ENCODE assay signal across 8 cellular contexts in genomic region chr14:67360469-67361206, GRCh38. TPM values are rescaled to one million over a fixed set of nuclear protein-coding genes. Genes with fewer than 3 reads are reported as not detected.
DNase-seq lines count a peak whose midpoint lies in the region; ATAC-seq and TF ChIP-seq lines count a peak whose summit lies in the region.

No MANE protein-coding gene starts in this region.

- H3K4me3 ChIP-seq in right cardiac atrium (ENCODE audit: low read length) (peak overlapping the region; percentile 75), spleen (peak overlapping the region; percentile 71 to 96 (median 88))

- peak overlapping the region; percentile 88 for H3K27ac ChIP-seq in right cardiac atrium (ENCODE audit: low read length)
- H3K27ac ChIP-seq in spleen, result peak overlapping the region; percentile 61 to 97 (median 94)

- H3K36me3 Mint-ChIP-seq in T-helper 1 cell treated with Interleukin-12 subunit alpha and Interleukin-12 subunit beta and Interleukin-4 antibody, amounts not matched to agents 30 μg/mL and 1 μg/mL, for 36 hours (ENCODE audit: low read depth), result peaks cover 13% of the 10 kb centered on the region
- H3K36me3 Mint-ChIP-seq in activated T-helper 2 cell treated with anti-CD3 and anti-CD28 coated beads, Interferon-gamma antibody, Interleukin-2, Interleukin-4, amounts not matched to agents 10 μg/mL and 5 μg/mL and 100 μg/mL, durations not matched to agents 14 hours and 24 hours and 36 hours (ENCODE audit: low read depth), result peaks cover 45% of the 10 kb centered on the region

- DNase-seq in T-helper 1 cell (no peak), right cardiac atrium (no peak), spleen (no peak), epidermal melanocyte (ENCODE audit: insufficient read length, low spot score) (no peak)
- DNase-seq in activated T-helper 2 cell treated with anti-CD3 and anti-CD28 coated beads, Interferon-gamma antibody, Interleukin-2, Interleukin-4, amounts not matched to agents 10 μg/mL and 5 μg/mL and 100 μg/mL, durations not matched to agents 14 hours and 24 hours and 36 hours (ENCODE audit: low spot score), result no peak
- DNase-seq in activated CD4-positive, CD25-positive, alpha-beta regulatory T cell (lab: John Stamatoyannopoulos, UW), result no peak

- intact Hi-C loops in activated T-helper 2 cell treated with anti-CD3 and anti-CD28 coated beads, Interferon-gamma antibody, Interleukin-2, Interleukin-4, amounts not matched to agents 10 μg/mL and 5 μg/mL and 100 μg/mL, durations not matched to agents 14 hours and 24 hours and 36 hours (cut with micrococcal nuclease), result loop anchor here (1.0 to 5.0 kb wide), 5 partner anchors 13 to 456 kb away; partner anchors contain the start of gene ZFYVE26
- intact Hi-C loops in right cardiac atrium (cut with DNase I), result no loop called here
- intact Hi-C loops in spleen (cut with DNase I; ENCODE audit: low total_unique reads), result no loop called here

- peaks cover 0 to 32% (median 16%) of the 10 kb centered on the region in 6 donors for H3K36me3 ChIP-seq in spleen

- no peaks in the 10 kb centered on the region for H3K27me3 ChIP-seq in right cardiac atrium (ENCODE audit: control insufficient read depth, insufficient read depth)
- H3K27me3 ChIP-seq in spleen (replicated peaks in 1 of 7), result no peaks in the 10 kb centered on the region

- no peak for TF ChIP-seq CTCF in spleen (IDR thresholded peaks at IDR 0.05 in 8 of 11, conservative IDR thresholded peaks at IDR 0.05 in 3 of 11)

- H3K9me3 ChIP-seq in right cardiac atrium (ENCODE audit: control insufficient read depth, low read length) (no peaks in the 10 kb centered on the region), spleen (no peaks in the 10 kb centered on the region)

- peak overlapping the region; percentile 96 for H3K27ac Mint-ChIP-seq in T-helper 1 cell treated with Interleukin-12 subunit alpha and Interleukin-12 subunit beta and Interleukin-4 antibody, amounts not matched to agents 30 μg/mL and 1 μg/mL, for 36 hours
- peak overlapping the region; percentile 98 for H3K27ac Mint-ChIP-seq in activated T-helper 2 cell treated with anti-CD3 and anti-CD28 coated beads, Interferon-gamma antibody, Interleukin-2, Interleukin-4, amounts not matched to agents 10 μg/mL and 5 μg/mL and 100 μg/mL, durations not matched to agents 14 hours and 24 hours and 36 hours

- no peaks in the 10 kb centered on the region for H3K27me3 Mint-ChIP-seq in T-helper 1 cell treated with Interleukin-12 subunit alpha and Interleukin-12 subunit beta and Interleukin-4 antibody, amounts not matched to agents 30 μg/mL and 1 μg/mL, for 36 hours (ENCODE audit: low read depth)
- no peaks in the 10 kb centered on the region for H3K27me3 Mint-ChIP-seq in activated T-helper 2 cell treated with anti-CD3 and anti-CD28 coated beads, Interferon-gamma antibody, Interleukin-2, Interleukin-4, amounts not matched to agents 10 μg/mL and 5 μg/mL and 100 μg/mL, durations not matched to agents 14 hours and 24 hours and 36 hours (ENCODE audit: low read depth)

- ATAC-seq in HG03135 (IDR thresholded peaks at IDR 0.05; ENCODE audit: unreplicated experiment) (peak; percentile 24), right cardiac atrium (peak; percentile 44 to 69)

- WGBS in right cardiac atrium, result 1% methylated on average over 34 of the region's 34 CpGs
- WGBS in spleen, 5 donors, result 1 to 2% (median 2%) methylated on average over 33 to 34 of the region's 34 CpGs

- TF ChIP-seq POLR2A in spleen (IDR thresholded peaks at IDR 0.05), result no peak

- peak overlapping the region; percentile 97 for H3K4me3 Mint-ChIP-seq in T-helper 1 cell treated with Interleukin-12 subunit alpha and Interleukin-12 subunit beta and Interleukin-4 antibody, amounts not matched to agents 30 μg/mL and 1 μg/mL, for 36 hours
- H3K4me3 Mint-ChIP-seq in activated T-helper 2 cell treated with anti-CD3 and anti-CD28 coated beads, Interferon-gamma antibody, Interleukin-2, Interleukin-4, amounts not matched to agents 10 μg/mL and 5 μg/mL and 100 μg/mL, durations not matched to agents 14 hours and 24 hours and 36 hours (ENCODE audit: low read depth), result peak overlapping the region; percentile 97

- H3K9me3 Mint-ChIP-seq in T-helper 1 cell treated with Interleukin-12 subunit alpha and Interleukin-12 subunit beta and Interleukin-4 antibody, amounts not matched to agents 30 μg/mL and 1 μg/mL, for 36 hours, result no peaks in the 10 kb centered on the region
- no peaks in the 10 kb centered on the region for H3K9me3 Mint-ChIP-seq in activated T-helper 2 cell treated with anti-CD3 and anti-CD28 coated beads, Interferon-gamma antibody, Interleukin-2, Interleukin-4, amounts not matched to agents 10 μg/mL and 5 μg/mL and 100 μg/mL, durations not matched to agents 14 hours and 24 hours and 36 hours

- H3K4me1 ChIP-seq in right cardiac atrium (ENCODE audit: control insufficient read depth, insufficient read depth, low read length) (peaks cover 6% of the 10 kb centered on the region), spleen (peaks cover 36 to 92% (median 77%) of the 10 kb centered on the region in 6 donors)

- H3K4me1 Mint-ChIP-seq in T-helper 1 cell treated with Interleukin-12 subunit alpha and Interleukin-12 subunit beta and Interleukin-4 antibody, amounts not matched to agents 30 μg/mL and 1 μg/mL, for 36 hours (ENCODE audit: low read depth), result peaks cover 58% of the 10 kb centered on the region
- peaks cover 55% of the 10 kb centered on the region for H3K4me1 Mint-ChIP-seq in activated T-helper 2 cell treated with anti-CD3 and anti-CD28 coated beads, Interferon-gamma antibody, Interleukin-2, Interleukin-4, amounts not matched to agents 10 μg/mL and 5 μg/mL and 100 μg/mL, durations not matched to agents 14 hours and 24 hours and 36 hours (ENCODE audit: low read depth)

RNA-seq across cellular contexts. Expression of gene EIF2S1, which starts 0.5 kb away (rescaled TPM):
- total RNA-seq in activated T-helper 2 cell treated with anti-CD3 and anti-CD28 coated beads, Interferon-gamma antibody, Interleukin-2, Interleukin-4, amounts not matched to agents 10 μg/mL and 5 μg/mL and 100 μg/mL, durations not matched to agents 14 hours and 24 hours and 36 hours, result 217 and 230 TPM in 2 replicates
- 10 to 100 TPM; 71.3 to 91.3 (median 84.6) TPM for total RNA-seq in right cardiac atrium
- 57.2 TPM for polyA plus RNA-seq in right cardiac atrium
- 10 to 100 TPM; 41.2 to 68.6 (median 56.1) TPM for total RNA-seq in spleen
- 10 to 100 TPM; 13.9 to 51.4 (median 26.3) TPM for polyA plus RNA-seq in spleen

RNA-seq across cellular contexts. Expression of gene ATP6V1D, which starts 1.0 kb away (rescaled TPM):
- 23.6 and 26.8 TPM in 2 replicates for total RNA-seq in activated T-helper 2 cell treated with anti-CD3 and anti-CD28 coated beads, Interferon-gamma antibody, Interleukin-2, Interleukin-4, amounts not matched to agents 10 μg/mL and 5 μg/mL and 100 μg/mL, durations not matched to agents 14 hours and 24 hours and 36 hours
- total RNA-seq in right cardiac atrium (100 to 1,000 TPM; 110 to 131 (median 126) TPM), spleen (10 to 100 TPM; 42.1 to 72.6 (median 49.8) TPM)
- polyA plus RNA-seq in right cardiac atrium (139 TPM), spleen (10 to 100 TPM; 15.0 to 33.7 (median 28.3) TPM)

RNA-seq across cellular contexts. Expression of gene PLEK2, which starts 51.3 kb away (rescaled TPM):
- total RNA-seq in activated T-helper 2 cell treated with anti-CD3 and anti-CD28 coated beads, Interferon-gamma antibody, Interleukin-2, Interleukin-4, amounts not matched to agents 10 μg/mL and 5 μg/mL and 100 μg/mL, durations not matched to agents 14 hours and 24 hours and 36 hours, result 0.37 TPM in 1 of 2 replicates, not detected in the other
- under 1 TPM in 2 of 4 donors, not detected in 2; 0.37 to 0.82 TPM for total RNA-seq in right cardiac atrium
- polyA plus RNA-seq in right cardiac atrium, result 0.34 TPM
- total RNA-seq in spleen, result 1 to 10 TPM in 1 of 7 donors, under 1 TPM in 3, not detected in 3; 0.76 to 2.1 (median 0.98) TPM
- under 1 TPM; 0.18 to 0.64 (median 0.20) TPM for polyA plus RNA-seq in spleen
